1 cellular context compared by ENCODE assay signal in the genomic region with DNA sequence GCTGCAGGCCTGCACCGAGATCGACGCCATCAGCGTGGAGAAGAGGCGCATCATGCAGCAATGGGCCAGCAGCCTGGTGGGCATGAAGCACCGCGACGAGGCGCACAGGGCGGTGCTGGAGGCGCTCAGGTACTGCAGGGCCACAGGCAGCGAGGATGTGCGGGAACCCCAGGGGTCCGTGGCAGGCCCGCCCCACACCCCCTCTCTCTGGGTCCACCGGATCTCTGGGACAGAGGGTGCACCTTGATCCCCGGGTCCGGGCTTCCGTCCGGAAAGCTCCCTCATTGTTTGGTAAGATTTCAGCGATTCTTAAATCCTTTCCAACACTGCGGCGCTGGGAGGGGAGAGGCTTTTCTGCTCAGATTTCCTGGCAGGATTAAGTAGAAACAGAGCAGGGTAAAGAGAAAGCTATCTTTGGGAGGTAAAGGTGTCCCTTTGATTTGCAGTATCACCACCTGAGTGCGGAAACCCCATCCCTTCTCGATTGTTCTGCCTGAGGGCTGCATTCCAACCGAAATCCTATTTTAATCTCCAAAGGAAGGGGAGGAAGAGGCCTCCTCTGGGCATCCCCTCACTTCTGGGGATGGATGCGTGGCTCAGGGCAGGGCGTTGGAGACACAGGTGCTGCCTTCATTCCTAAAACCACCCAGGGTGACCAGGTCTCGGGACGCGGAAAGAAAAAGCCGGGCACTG.
TF ChIP-seq lines count a peak whose summit lies in the region.

No MANE protein-coding gene starts in this region.

TF ChIP-seq in A549, 52 proteins besides CTCF, POLR2A, EP300 and RAD21:
- TF ChIP-seq JUN (IDR thresholded peaks at IDR 0.05) = no peak
- no peak for TF ChIP-seq NFE2L2 (conservative IDR thresholded peaks at IDR 0.05; ENCODE audit: low read length)
- TF ChIP-seq PHF8 (IDR thresholded peaks at IDR 0.05; ENCODE audit: borderline replicate concordance, low read depth) = no peak
- TF ChIP-seq, protein P1, sequence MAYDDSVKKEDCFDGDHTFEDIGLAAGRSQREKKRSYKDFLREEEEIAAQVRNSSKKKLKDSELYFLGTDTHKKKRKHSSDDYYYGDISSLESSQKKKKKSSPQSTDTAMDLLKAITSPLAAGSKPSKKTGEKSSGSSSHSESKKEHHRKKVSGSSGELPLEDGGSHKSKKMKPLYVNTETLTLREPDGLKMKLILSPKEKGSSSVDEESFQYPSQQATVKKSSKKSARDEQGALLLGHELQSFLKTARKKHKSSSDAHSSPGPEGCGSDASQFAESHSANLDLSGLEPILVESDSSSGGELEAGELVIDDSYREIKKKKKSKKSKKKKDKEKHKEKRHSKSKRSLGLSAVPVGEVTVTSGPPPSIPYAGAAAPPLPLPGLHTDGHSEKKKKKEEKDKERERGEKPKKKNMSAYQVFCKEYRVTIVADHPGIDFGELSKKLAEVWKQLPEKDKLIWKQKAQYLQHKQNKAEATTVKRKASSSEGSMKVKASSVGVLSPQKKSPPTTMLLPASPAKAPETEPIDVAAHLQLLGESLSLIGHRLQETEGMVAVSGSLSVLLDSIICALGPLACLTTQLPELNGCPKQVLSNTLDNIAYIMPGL (CRISPR knock-in tag; IDR thresholded peaks at IDR 0.05; ENCODE audit: borderline replicate concordance) = no peak
- no peak for TF ChIP-seq CBX8 (IDR thresholded peaks at IDR 0.05)
- TF ChIP-seq GATA3 (IDR thresholded peaks at IDR 0.05; ENCODE audit: borderline replicate concordance) = no peak
- TF ChIP-seq, protein P2, sequence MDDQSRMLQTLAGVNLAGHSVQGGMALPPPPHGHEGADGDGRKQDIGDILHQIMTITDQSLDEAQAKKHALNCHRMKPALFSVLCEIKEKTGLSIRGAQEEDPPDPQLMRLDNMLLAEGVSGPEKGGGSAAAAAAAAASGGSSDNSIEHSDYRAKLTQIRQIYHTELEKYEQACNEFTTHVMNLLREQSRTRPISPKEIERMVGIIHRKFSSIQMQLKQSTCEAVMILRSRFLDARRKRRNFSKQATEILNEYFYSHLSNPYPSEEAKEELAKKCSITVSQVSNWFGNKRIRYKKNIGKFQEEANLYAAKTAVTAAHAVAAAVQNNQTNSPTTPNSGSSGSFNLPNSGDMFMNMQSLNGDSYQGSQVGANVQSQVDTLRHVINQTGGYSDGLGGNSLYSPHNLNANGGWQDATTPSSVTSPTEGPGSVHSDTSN (IDR thresholded peaks at IDR 0.05) = no peak
